In the genomic region with DNA sequence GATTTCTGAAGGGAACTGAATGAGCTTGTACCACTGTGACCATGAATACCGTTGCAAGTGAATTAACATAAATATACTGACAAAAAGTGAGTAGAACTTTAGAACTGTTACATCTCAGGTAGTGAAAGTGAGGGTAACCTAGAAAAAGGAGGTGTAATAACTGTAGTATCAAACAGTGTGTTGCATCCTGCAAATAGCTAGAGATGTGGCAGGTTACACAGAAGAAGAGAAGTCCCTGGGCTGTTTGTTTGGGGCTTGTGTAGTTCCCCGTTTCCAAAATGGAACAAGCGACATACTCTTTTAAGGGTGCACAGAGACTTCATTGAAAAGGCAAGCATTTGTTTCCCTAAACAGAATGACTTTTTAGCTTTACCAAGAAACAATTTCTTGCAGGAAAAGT, we compare ENCODE assay signal across 12 cellular contexts.
"Had no signal": no experiment of that assay in that cellular context is flagged by ENCODE, and none has a peak within 500 bp of the region (broad histone marks: within the 10 kb centered on the region; RNA-seq: fewer than 3 reads in every experiment).

No MANE protein-coding gene starts in this region.

- H3K36me3 ChIP-seq: brain microvascular endothelial cell had no signal

- H3K27me3 ChIP-seq: brain microvascular endothelial cell, testis had no signal

- H3K27ac ChIP-seq: brain microvascular endothelial cell, testis had no signal

- H3K4me3 Mint-ChIP-seq: activated naive CD4-positive, alpha-beta T cell treated with anti-CD3 and anti-CD28 coated beads, Interleukin-2, amount 50 U/mL, for 24 hours; dendritic cell treated with granulocyte-macrophage colony-stimulating factor and Interleukin-4, amounts not matched to agents 40 ng/mL and 50 ng/mL, for 4 days; effector memory CD8-positive, alpha-beta T cell; nephron progenitor cell; stimulated activated naive CD8-positive, alpha-beta T cell treated with anti-CD3 and anti-CD28 coated beads, Interleukin-15, Interleukin-2, amounts not matched to agents 100 ng/mL and 50 ng/mL, for 24 hours had no signal

- H3K4me1 Mint-ChIP-seq: nephron progenitor cell had no signal

- H3K27ac Mint-ChIP-seq: activated naive CD4-positive, alpha-beta T cell treated with anti-CD3 and anti-CD28 coated beads, Interleukin-2, amount 50 U/mL, for 24 hours; nephron progenitor cell; stimulated activated naive CD8-positive, alpha-beta T cell treated with anti-CD3 and anti-CD28 coated beads, Interleukin-15, Interleukin-2, amounts not matched to agents 100 ng/mL and 50 ng/mL, for 24 hours had no signal

- H3K4me3 ChIP-seq: testis had no signal

- H3K27me3 Mint-ChIP-seq: activated naive CD4-positive, alpha-beta T cell treated with anti-CD3 and anti-CD28 coated beads, Interleukin-2, amount 50 U/mL, for 24 hours; dendritic cell treated with granulocyte-macrophage colony-stimulating factor and Interleukin-4, amounts not matched to agents 40 ng/mL and 50 ng/mL, for 4 days; effector memory CD8-positive, alpha-beta T cell; stimulated activated naive CD8-positive, alpha-beta T cell treated with anti-CD3 and anti-CD28 coated beads, Interleukin-15, Interleukin-2, amounts not matched to agents 100 ng/mL and 50 ng/mL, for 24 hours had no signal

- H3K9me3 Mint-ChIP-seq: effector memory CD8-positive, alpha-beta T cell had no signal

- ATAC-seq: effector memory CD8-positive, alpha-beta T cell; left ventricle myocardium superior had no signal

- H3K9me3 ChIP-seq: testis had no signal

- DNase-seq: brain microvascular endothelial cell; cerebellar nuclear complex; effector memory CD8-positive, alpha-beta T cell; hippocampal formation; left ventricle myocardium superior; mesenchymal stem cell; nephron progenitor cell; stimulated activated CD4-positive, alpha-beta T cell treated with anti-CD3 and anti-CD28 coated beads, Interleukin-2, amount 100 ng/mL, for 48 hours; testis had no signal
